In the genomic region with DNA sequence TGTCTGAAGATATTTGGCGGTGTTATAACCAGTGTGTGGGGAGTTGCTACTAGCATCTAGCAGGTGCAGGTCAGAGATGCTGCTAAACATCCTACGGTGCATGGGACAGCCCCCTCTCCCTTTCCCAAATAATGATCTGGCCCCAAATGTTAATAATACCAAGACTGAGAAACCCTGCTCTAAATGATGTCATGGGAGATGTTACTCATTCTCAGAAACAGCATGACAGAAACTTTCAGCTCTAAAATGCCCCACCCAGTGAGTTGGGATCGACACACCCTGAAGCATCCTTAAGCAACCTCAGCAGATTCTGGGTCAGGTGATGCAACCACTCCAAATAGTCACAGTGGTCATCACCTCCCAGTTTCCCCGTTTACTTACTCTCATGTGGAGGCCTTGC, we compare ENCODE assay signal across 1 cellular context.
TF ChIP-seq lines count a peak whose summit lies in the region.

No MANE protein-coding gene starts in this region.

TF ChIP-seq in K562, 482 proteins besides CTCF, POLR2A, EP300 and RAD21 (continued from another document):
- TF ChIP-seq JUND (IDR thresholded peaks at IDR 0.05; ENCODE audit: borderline replicate concordance, low read depth, low read length): 0 out of 2 replicates have a peak, but pooled peaks have one; percentile 5
- no peak for TF ChIP-seq JUND (tag; IDR thresholded peaks at IDR 0.05; ENCODE audit: borderline replicate concordance, low read depth, low read length)
- TF ChIP-seq, protein P1, sequence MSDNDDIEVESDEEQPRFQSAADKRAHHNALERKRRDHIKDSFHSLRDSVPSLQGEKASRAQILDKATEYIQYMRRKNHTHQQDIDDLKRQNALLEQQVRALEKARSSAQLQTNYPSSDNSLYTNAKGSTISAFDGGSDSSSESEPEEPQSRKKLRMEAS (CRISPR knock-in tag; IDR thresholded peaks at IDR 0.05): no peak
- TF ChIP-seq, protein P2, sequence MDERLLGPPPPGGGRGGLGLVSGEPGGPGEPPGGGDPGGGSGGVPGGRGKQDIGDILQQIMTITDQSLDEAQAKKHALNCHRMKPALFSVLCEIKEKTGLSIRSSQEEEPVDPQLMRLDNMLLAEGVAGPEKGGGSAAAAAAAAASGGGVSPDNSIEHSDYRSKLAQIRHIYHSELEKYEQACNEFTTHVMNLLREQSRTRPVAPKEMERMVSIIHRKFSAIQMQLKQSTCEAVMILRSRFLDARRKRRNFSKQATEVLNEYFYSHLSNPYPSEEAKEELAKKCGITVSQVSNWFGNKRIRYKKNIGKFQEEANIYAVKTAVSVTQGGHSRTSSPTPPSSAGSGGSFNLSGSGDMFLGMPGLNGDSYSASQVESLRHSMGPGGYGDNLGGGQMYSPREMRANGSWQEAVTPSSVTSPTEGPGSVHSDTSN (CRISPR knock-in tag; IDR thresholded peaks at IDR 0.05; ENCODE audit: low read depth): no peak
- TF ChIP-seq, protein P2 (tag; conservative IDR thresholded peaks at IDR 0.05; ENCODE audit: low read depth): no peak
- TF ChIP-seq, protein P3, sequence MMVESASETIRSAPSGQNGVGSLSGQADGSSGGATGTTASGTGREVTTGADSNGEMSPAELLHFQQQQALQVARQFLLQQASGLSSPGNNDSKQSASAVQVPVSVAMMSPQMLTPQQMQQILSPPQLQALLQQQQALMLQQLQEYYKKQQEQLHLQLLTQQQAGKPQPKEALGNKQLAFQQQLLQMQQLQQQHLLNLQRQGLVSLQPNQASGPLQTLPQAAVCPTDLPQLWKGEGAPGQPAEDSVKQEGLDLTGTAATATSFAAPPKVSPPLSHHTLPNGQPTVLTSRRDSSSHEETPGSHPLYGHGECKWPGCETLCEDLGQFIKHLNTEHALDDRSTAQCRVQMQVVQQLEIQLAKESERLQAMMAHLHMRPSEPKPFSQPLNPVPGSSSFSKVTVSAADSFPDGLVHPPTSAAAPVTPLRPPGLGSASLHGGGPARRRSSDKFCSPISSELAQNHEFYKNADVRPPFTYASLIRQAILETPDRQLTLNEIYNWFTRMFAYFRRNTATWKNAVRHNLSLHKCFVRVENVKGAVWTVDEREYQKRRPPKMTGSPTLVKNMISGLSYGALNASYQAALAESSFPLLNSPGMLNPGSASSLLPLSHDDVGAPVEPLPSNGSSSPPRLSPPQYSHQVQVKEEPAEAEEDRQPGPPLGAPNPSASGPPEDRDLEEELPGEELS (CRISPR knock-in tag; IDR thresholded peaks at IDR 0.05; ENCODE audit: borderline replicate concordance): no peak
- no peak for TF ChIP-seq NR4A1 (CRISPR knock-in tag; IDR thresholded peaks at IDR 0.05)
- TF ChIP-seq NR4A1 (tag; IDR thresholded peaks at IDR 0.05): no peak
- TF ChIP-seq CEBPB (tag; IDR thresholded peaks at IDR 0.05): peak; percentile 44; the same call in 1 of the 2 replicates
- no peak for TF ChIP-seq ZKSCAN1 (IDR thresholded peaks at IDR 0.05; ENCODE audit: low read depth, low read length)
- TF ChIP-seq PRPF4 (IDR thresholded peaks at IDR 0.05; ENCODE audit: insufficient read depth, low read depth, low read length, poor library complexity, severe bottlenecking): no peak
